9 cellular contexts compared by ENCODE assay signal in the genomic region with DNA sequence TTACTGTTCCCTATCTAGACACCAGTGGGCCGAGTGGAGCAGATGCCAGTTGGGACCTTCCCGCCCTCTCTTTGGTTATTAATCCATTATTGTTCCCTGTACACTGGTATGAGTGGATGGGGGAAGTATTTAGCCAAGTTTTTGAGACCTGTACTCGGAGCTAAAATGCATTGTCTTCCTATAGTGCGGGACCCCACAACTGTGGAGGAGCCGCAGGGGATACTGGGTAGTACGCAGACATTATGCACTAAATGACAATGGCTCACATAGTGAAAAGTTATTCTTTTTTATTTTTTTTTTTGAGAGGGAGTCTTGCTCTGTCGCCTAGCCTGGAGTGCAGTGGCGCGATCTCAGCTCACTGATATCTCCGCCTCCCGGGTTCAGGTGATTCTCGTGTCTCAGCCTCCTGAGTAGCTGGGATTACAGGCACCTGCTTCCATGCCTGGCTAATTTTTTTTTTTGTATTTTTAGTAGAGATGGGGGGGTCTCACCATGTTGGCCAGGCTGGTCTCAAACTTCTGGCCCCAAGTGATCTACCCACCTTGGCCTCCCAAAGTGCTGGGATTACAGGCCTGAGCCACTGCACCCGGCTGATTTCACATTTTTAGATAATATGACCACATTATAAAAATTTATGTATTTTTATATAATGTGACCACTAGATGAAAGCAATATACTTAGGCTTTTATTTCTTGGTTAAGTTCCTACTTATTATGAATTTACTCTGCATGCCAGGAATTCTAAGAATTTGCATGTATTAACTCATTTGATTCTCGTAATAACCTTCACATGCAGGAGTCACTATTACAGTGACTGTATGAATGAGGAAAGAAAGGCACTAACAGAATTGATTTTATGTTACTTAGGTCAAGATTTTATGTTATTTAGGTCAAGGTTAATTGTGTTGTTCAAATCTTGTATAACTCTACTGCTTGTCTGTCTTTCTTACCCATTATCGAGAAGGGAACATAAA. TPM values are rescaled to one million over a fixed set of nuclear protein-coding genes. Genes with fewer than 3 reads are reported as not detected.
DNase-seq lines count a peak whose midpoint lies in the region; ATAC-seq and TF ChIP-seq lines count a peak whose summit lies in the region.
"Had no signal": no experiment of that assay in that cellular context is flagged by ENCODE, and none has a peak within 500 bp of the region (broad histone marks: within the 10 kb centered on the region; RNA-seq: fewer than 3 reads in every experiment).

No MANE protein-coding gene starts in this region.

- ATAC-seq in GM21360 (IDR thresholded peaks at IDR 0.05; ENCODE audit: unreplicated experiment) = no peak

- no peaks in the 10 kb centered on the region for H3F3A ChIP-seq in OCI-LY1 (ENCODE audit: insufficient read depth, low read length)

- H3K27ac ChIP-seq in OCI-LY1 (ENCODE audit: low read depth, low read length, poor library complexity, severe bottlenecking) (peak overlapping the region; percentile 72), urinary bladder (ENCODE audit: low read depth) (no peak overlapping the region), thyroid gland (no peak overlapping the region)

- 86% methylated on average over 15 of the region's 15 CpGs for WGBS in urinary bladder
- WGBS in thyroid gland, 2 donors = 86 to 91% methylated on average over 15 of the region's 15 CpGs

- DNase-seq in stimulated activated CD4-positive, alpha-beta T cell treated with anti-CD3 and anti-CD28 coated beads, Interleukin-15, amount 100 ng/mL, for 24 hours = peak; percentile 23
- DNase-seq in stimulated activated CD4-positive, alpha-beta T cell treated with anti-CD3 and anti-CD28 coated beads, Interleukin-1b, Interleukin-23, amount 100 ng/mL, for 48 hours = no peak
- DNase-seq in fibroblast of the aortic adventitia (ENCODE audit: low read depth) = peak; percentile 35
- no peak for DNase-seq in thyroid gland
- DNase-seq in posterior vena cava (ENCODE audit: low spot score) = no peak

- H3K9ac ChIP-seq in OCI-LY1 (ENCODE audit: low read length) = peak overlapping the region; percentile 84

- TF ChIP-seq POLR2A in thyroid gland (IDR thresholded peaks at IDR 0.05) = no peak

- intact Hi-C loops in thyroid gland (cut with DNase I) = loop anchor here (5.0 to 10.0 kb wide), 4 partner anchors 128 to 383 kb away; partner anchors contain the start of genes STRADB and TRAK2
- intact Hi-C loops in posterior vena cava (cut with DNase I) = loop anchor here in 1 of 2 donors (10.0 kb wide), 1 partner anchor 130 kb away; no protein-coding TSS in a partner anchor

- peak; percentile 1; the same call in 1 of the 2 replicates for TF ChIP-seq CTCF in OCI-LY1 (IDR thresholded peaks at IDR 0.05; ENCODE audit: low read length)
- no peak for TF ChIP-seq CTCF in fibroblast of the aortic adventitia (IDR thresholded peaks at IDR 0.05; ENCODE audit: insufficient read depth, low read length)
- TF ChIP-seq CTCF in thyroid gland (IDR thresholded peaks at IDR 0.05) = no peak

- H3K27me3 ChIP-seq in OCI-LY1 (ENCODE audit: insufficient read depth, low read length) (no peaks in the 10 kb centered on the region), thyroid gland (no peaks in the 10 kb centered on the region)

- H2AFZ ChIP-seq in OCI-LY1 (ENCODE audit: low read length) = no peak overlapping the region

- H3K79me2 ChIP-seq in OCI-LY1 (ENCODE audit: insufficient read depth, low read length) = peaks cover 27% of the 10 kb centered on the region

- H3K4me3 ChIP-seq in OCI-LY1 (ENCODE audit: low read depth, low read length, poor library complexity, severe bottlenecking) (peak overlapping the region; percentile 86), fibroblast of the aortic adventitia (ENCODE audit: low read depth, low read length) (no peak overlapping the region), urinary bladder (ENCODE audit: low read depth, low read length) (peak overlapping the region; percentile 9), thyroid gland (replicated peaks in 1 of 3) (no peak overlapping the region)

- no peaks in the 10 kb centered on the region for H3K9me3 ChIP-seq in OCI-LY1 (ENCODE audit: low read length)
- no peaks in the 10 kb centered on the region for H3K9me3 ChIP-seq in thyroid gland

- H3K4me1 ChIP-seq in OCI-LY1 (ENCODE audit: insufficient read depth, low read length, severe bottlenecking) (peaks cover 41% of the 10 kb centered on the region), urinary bladder (ENCODE audit: insufficient read depth) (no peaks in the 10 kb centered on the region), thyroid gland (peaks cover 8 to 12% of the 10 kb centered on the region in 2 donors)

- no peaks in the 10 kb centered on the region for H4K20me1 ChIP-seq in OCI-LY1 (ENCODE audit: insufficient read depth, low read length)

- peaks cover 16% of the 10 kb centered on the region for H3K36me3 ChIP-seq in OCI-LY1 (ENCODE audit: insufficient read depth, low read length)
- no peaks in the 10 kb centered on the region for H3K36me3 ChIP-seq in urinary bladder (ENCODE audit: insufficient read depth)
- no peaks in the 10 kb centered on the region for H3K36me3 ChIP-seq in thyroid gland

- peak overlapping the region; percentile 92 for H3K4me2 ChIP-seq in OCI-LY1 (ENCODE audit: low read length)

- no peaks in the 10 kb centered on the region for H3K9me2 ChIP-seq in OCI-LY1 (ENCODE audit: low read depth, low read length)

RNA-seq across cellular contexts. Expression of gene CASP8, which starts 25.9 kb away (rescaled TPM):
- total RNA-seq in fibroblast of the aortic adventitia (ENCODE audit: low replicate concordance) = 26.8 and 28.6 TPM in 2 replicates
- 29.9 TPM for total RNA-seq in urinary bladder
- polyA plus RNA-seq in urinary bladder = 9.3 TPM
- 10 to 100 TPM in 2 of 4 donors, 1 to 10 TPM in 2; 8.7 to 14.1 (median 9.6) TPM for total RNA-seq in thyroid gland
- total RNA-seq in posterior vena cava = 10 to 100 TPM; 11.3 to 14.8 TPM

RNA-seq across cellular contexts. Expression of gene CASP10, which starts 51.5 kb away (rescaled TPM):
- total RNA-seq in fibroblast of the aortic adventitia (ENCODE audit: low replicate concordance) (4.8 and 9.1 TPM in 2 replicates), urinary bladder (19.2 TPM), thyroid gland (10 to 100 TPM; 12.4 to 23.0 (median 20.0) TPM), posterior vena cava (10 to 100 TPM in 1 of 2 donors, 1 to 10 TPM in 1; 8.4 to 12.7 TPM)
- 3.4 TPM for polyA plus RNA-seq in urinary bladder
- total RNA-seq: neural crest cell had no signal

Comparison
In these comparisons a context has a peak if more than half of its experiments do, and no peak if none do; other contexts are left out.
1. DNase-seq: peak in stimulated activated CD4-positive, alpha-beta T cell treated with anti-CD3 and anti-CD28 coated beads, Interleukin-15, amount 100 ng/mL, for 24 hours (single experiment) and fibroblast of the aortic adventitia (single experiment); none in stimulated activated CD4-positive, alpha-beta T cell treated with anti-CD3 and anti-CD28 coated beads, Interleukin-1b, Interleukin-23, amount 100 ng/mL, for 48 hours (single experiment), thyroid gland (0 of 2) and posterior vena cava (single experiment).
2. H3K4me3 ChIP-seq: peak in OCI-LY1 (single experiment) and urinary bladder (single experiment); none in fibroblast of the aortic adventitia (single experiment) and thyroid gland (0 of 3).